Comparison of ENCODE assay signal across 1 cellular context in the genomic region with DNA sequence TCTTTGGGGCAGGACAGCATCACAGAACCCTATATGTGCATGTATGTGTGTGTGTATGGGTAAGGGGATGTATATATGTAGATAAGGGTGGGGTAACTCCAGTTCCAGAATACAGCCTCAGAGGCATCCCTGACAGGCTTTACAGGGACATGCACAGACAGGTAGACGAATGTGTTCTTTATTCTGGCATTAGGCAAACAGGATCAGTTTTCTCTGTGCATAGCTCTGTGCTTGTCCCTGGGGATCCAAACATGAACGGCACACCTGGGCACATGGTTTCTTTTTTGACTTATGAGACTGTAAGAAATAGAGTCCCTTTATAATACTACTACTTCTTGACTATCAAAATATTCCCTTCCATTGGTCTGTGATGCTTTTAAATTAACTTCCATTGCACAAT.
TF ChIP-seq lines count a peak whose summit lies in the region.

No MANE protein-coding gene starts in this region.

TF ChIP-seq in K562, 482 proteins besides CTCF, POLR2A, EP300 and RAD21:
- TF ChIP-seq, protein P1, sequence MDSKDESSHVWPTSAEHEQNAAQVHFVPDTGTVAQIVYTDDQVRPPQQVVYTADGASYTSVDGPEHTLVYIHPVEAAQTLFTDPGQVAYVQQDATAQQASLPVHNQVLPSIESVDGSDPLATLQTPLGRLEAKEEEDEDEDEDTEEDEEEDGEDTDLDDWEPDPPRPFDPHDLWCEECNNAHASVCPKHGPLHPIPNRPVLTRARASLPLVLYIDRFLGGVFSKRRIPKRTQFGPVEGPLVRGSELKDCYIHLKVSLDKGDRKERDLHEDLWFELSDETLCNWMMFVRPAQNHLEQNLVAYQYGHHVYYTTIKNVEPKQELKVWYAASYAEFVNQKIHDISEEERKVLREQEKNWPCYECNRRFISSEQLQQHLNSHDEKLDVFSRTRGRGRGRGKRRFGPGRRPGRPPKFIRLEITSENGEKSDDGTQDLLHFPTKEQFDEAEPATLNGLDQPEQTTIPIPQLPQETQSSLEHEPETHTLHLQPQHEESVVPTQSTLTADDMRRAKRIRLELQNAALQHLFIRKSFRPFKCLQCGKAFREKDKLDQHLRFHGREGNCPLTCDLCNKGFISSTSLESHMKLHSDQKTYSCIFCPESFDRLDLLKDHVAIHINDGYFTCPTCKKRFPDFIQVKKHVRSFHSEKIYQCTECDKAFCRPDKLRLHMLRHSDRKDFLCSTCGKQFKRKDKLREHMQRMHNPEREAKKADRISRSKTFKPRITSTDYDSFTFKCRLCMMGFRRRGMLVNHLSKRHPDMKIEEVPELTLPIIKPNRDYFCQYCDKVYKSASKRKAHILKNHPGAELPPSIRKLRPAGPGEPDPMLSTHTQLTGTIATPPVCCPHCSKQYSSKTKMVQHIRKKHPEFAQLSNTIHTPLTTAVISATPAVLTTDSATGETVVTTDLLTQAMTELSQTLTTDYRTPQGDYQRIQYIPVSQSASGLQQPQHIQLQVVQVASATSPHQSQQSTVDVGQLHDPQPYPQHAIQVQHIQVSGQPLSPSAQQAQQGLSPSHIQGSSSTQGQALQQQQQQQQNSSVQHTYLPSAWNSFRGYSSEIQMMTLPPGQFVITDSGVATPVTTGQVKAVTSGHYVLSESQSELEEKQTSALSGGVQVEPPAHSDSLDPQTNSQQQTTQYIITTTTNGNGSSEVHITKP (IDR thresholded peaks at IDR 0.05; ENCODE audit: partially characterized antibody), result no peak
- TF ChIP-seq, protein P2, sequence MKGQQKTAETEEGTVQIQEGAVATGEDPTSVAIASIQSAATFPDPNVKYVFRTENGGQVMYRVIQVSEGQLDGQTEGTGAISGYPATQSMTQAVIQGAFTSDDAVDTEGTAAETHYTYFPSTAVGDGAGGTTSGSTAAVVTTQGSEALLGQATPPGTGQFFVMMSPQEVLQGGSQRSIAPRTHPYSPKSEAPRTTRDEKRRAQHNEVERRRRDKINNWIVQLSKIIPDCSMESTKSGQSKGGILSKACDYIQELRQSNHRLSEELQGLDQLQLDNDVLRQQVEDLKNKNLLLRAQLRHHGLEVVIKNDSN (CRISPR knock-in tag; IDR thresholded peaks at IDR 0.05), result no peak
- TF ChIP-seq TEAD2 (tag; IDR thresholded peaks at IDR 0.05) (no peak), SMAD1 (IDR thresholded peaks at IDR 0.05; ENCODE audit: low read depth, low read length, partially characterized antibody) (no peak), ZNF12 (CRISPR knock-in tag; IDR thresholded peaks at IDR 0.05) (no peak), ZNF239 (CRISPR knock-in tag; IDR thresholded peaks at IDR 0.05) (no peak), JUNB (CRISPR knock-in tag; conservative IDR thresholded peaks at IDR 0.05) (no peak)
- TF ChIP-seq, protein P3, sequence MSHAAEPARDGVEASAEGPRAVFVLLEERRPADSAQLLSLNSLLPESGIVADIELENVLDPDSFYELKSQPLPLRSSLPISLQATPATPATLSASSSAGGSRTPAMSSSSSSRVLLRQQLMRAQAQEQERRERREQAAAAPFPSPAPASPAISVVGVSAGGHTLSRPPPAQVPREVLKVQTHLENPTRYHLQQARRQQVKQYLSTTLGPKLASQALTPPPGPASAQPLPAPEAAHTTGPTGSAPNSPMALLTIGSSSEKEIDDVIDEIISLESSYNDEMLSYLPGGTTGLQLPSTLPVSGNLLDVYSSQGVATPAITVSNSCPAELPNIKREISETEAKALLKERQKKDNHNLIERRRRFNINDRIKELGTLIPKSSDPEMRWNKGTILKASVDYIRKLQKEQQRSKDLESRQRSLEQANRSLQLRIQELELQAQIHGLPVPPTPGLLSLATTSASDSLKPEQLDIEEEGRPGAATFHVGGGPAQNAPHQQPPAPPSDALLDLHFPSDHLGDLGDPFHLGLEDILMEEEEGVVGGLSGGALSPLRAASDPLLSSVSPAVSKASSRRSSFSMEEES (CRISPR knock-in tag; IDR thresholded peaks at IDR 0.05), result no peak
